ENCODE assay signal across 9 cellular contexts in genomic region chr13:51465124-51465523, GRCh38.
"Had no signal": no experiment of that assay in that cellular context is flagged by ENCODE, and none has a peak within 500 bp of the region (broad histone marks: within the 10 kb centered on the region; RNA-seq: fewer than 3 reads in every experiment).

No MANE protein-coding gene starts in this region.

- H3K9me3 ChIP-seq: HAP-1 had no signal

- DNase-seq: GOT3, H7, HFFc6, IMR-90, KG1 had no signal

- H3K4me3 Mint-ChIP-seq: HFFc6 had no signal

- ATAC-seq: HCT116, K562 had no signal

- H3K4me3 ChIP-seq: HAP-1, K562 had no signal

- H3K36me3 ChIP-seq: HAP-1 had no signal

- FAIRE-seq: K562 had no signal

- H3K27ac ChIP-seq: HL-60 had no signal

- H3K27ac Mint-ChIP-seq: HFFc6 had no signal

- H3K9me3 Mint-ChIP-seq: HFFc6 had no signal
